In genomic region chrX:129759576-129760061, GRCh38 we compare ENCODE assay signal across 9 cellular contexts. TPM values are rescaled to one million over a fixed set of nuclear protein-coding genes. Genes with fewer than 3 reads are reported as not detected.
DNase-seq lines count a peak whose midpoint lies in the region; ATAC-seq and TF ChIP-seq lines count a peak whose summit lies in the region.
"Had no signal": no experiment of that assay in that cellular context is flagged by ENCODE, and none has a peak within 500 bp of the region (broad histone marks: within the 10 kb centered on the region; RNA-seq: fewer than 3 reads in every experiment).

No MANE protein-coding gene starts in this region.

- no peak overlapping the region for H3K14ac ChIP-seq in neuronal stem cell (ENCODE audit: low read length)

- no peak overlapping the region for H3K4ac ChIP-seq in neuronal stem cell (ENCODE audit: low read length)

- peaks cover 0 to 55% (median 4%) of the 10 kb centered on the region in 45 donors for H3K27me3 ChIP-seq in dorsolateral prefrontal cortex
- H3K27me3 ChIP-seq in neuronal stem cell (ENCODE audit: control insufficient read depth in 3 of 3, insufficient read depth in 3 of 3, low read depth in 1 of 3, low read length in 3 of 3): peaks cover 0 to 3% (median 0%) of the 10 kb centered on the region in 3 experiments

- no peak overlapping the region for H2AK5ac ChIP-seq in neuronal stem cell (ENCODE audit: low read depth, low read length)

- no peak overlapping the region for H3K9ac ChIP-seq in neuronal stem cell (ENCODE audit: low read depth, low read length, poor library complexity)

- peaks cover 2 to 3% of the 10 kb centered on the region in 2 donors for H3K4me1 ChIP-seq in neuronal stem cell (ENCODE audit: control insufficient read depth in 2 of 2, insufficient read depth in 1 of 2, low read depth in 1 of 2, low read length in 2 of 2)

- intact Hi-C loops in dorsolateral prefrontal cortex (cut with DNase I): loop anchor here in 1 of 2 donors (5.0 to 10.0 kb wide), 3 partner anchors 63 to 125 kb away; partner anchors contain the start of gene ZDHHC9

- H3K79me1 ChIP-seq in neuronal stem cell (ENCODE audit: low read depth, low read length): no peaks in the 10 kb centered on the region

- H2BK120ac ChIP-seq in neuronal stem cell (ENCODE audit: low read depth, low read length): no peak overlapping the region

- H4K8ac ChIP-seq in neuronal stem cell (ENCODE audit: low read depth, low read length): no peak overlapping the region

- H2BK12ac ChIP-seq in neuronal stem cell (ENCODE audit: low read length): no peak overlapping the region

- H2BK5ac ChIP-seq in neuronal stem cell (ENCODE audit: low read length): no peak overlapping the region

- ATAC-seq in HG02678 (IDR thresholded peaks at IDR 0.05; ENCODE audit: unreplicated experiment): peak; percentile 57
- ATAC-seq in activated CD4-positive, CD25-positive, alpha-beta regulatory T cell treated with anti-CD3 and anti-CD28 coated beads, Interleukin-2, amount 50 U/mL, for 24 hours: peak; percentile 84 to 86

- H3K4me3 ChIP-seq in dorsolateral prefrontal cortex: peak overlapping the region in 1 of 59 donors; percentile 2
- no peak overlapping the region for H3K4me3 ChIP-seq in neuronal stem cell (ENCODE audit: low read length in 2 of 2)
- H3K4me3 ChIP-seq: thoracic aorta had no signal

- WGBS in neuronal stem cell (ENCODE audit: extremely low coverage in 2 of 2, insufficient read length in 2 of 2, insufficient replicate concordance in 1 of 2), 2 donors: no CpG with 5 or more reads among the region's 14 CpGs

- H2AFZ ChIP-seq in neuronal stem cell (ENCODE audit: low read length): peak overlapping the region; percentile 75

- H3K23ac ChIP-seq in neuronal stem cell (ENCODE audit: low read depth, low read length, poor library complexity): no peak overlapping the region

- no peak overlapping the region for H3K4me2 ChIP-seq in neuronal stem cell (ENCODE audit: insufficient read depth, low read length, poor library complexity, severe bottlenecking)

- H4K91ac ChIP-seq in neuronal stem cell (ENCODE audit: low read depth, low read length, poor library complexity): peak overlapping the region; percentile 38

- H3K27ac ChIP-seq in dorsolateral prefrontal cortex: peak overlapping the region in 24 of 59 donors; percentile 1 to 67 (median 26)
- no peak overlapping the region for H3K27ac ChIP-seq in neuronal stem cell (replicated peaks; ENCODE audit: low read length)
- H3K27ac ChIP-seq: thoracic aorta had no signal

- peak in 46 of 56 donors; percentile 17 to 67 (median 42) for TF ChIP-seq CTCF in dorsolateral prefrontal cortex (IDR thresholded peaks at IDR 0.05 in 54 of 56, conservative IDR thresholded peaks at IDR 0.05 in 2 of 56; ENCODE audit: low read depth in 1 of 56, partially characterized antibody in 56 of 56)

- no peaks in the 10 kb centered on the region for H3K36me3 ChIP-seq in neuronal stem cell (replicated peaks in 1 of 2; ENCODE audit: control insufficient read depth in 2 of 2, insufficient read depth in 2 of 2, low read length in 2 of 2)
- H3K36me3 ChIP-seq: thoracic aorta had no signal

- DNase-seq in AG20443 (ENCODE audit: low spot score) (peak; percentile 51), dorsolateral prefrontal cortex (peak in 9 of 10 donors; percentile 27 to 67 (median 60)), neuronal stem cell (ENCODE audit: low spot score) (no peak), DMS53 treated with DMSO at 0.1 percent for 48 hours (lab: John Stamatoyannopoulos, UW; ENCODE audit: unreplicated experiment) (no peak), DMS53 (lab: John Stamatoyannopoulos, UW) (no peak), NCI-H446 treated with DMSO at 0.1 percent for 48 hours (lab: John Stamatoyannopoulos, UW) (no peak)

- no peak overlapping the region for H2BK15ac ChIP-seq in neuronal stem cell (ENCODE audit: low read length)

- H3K9me3 ChIP-seq in neuronal stem cell (replicated peaks in 1 of 2; ENCODE audit: control insufficient read depth in 2 of 2, insufficient read depth in 1 of 2, low read depth in 1 of 2, low read length in 2 of 2): no peaks in the 10 kb centered on the region
- H3K9me3 ChIP-seq: thoracic aorta had no signal

- no peak overlapping the region for H3K18ac ChIP-seq in neuronal stem cell (ENCODE audit: low read length)

RNA-seq across cellular contexts. Expression of gene SASH3, which starts 20.1 kb away (rescaled TPM):
- 10 to 100 TPM in 9 of 120 experiments, 1 to 10 TPM in 109, under 1 TPM in 2; 0.50 to 20.0 (median 4.8) TPM for total RNA-seq in dorsolateral prefrontal cortex
- polyA plus RNA-seq in neuronal stem cell (2013, experiment 1 of 2): not detected
- not detected for polyA plus RNA-seq in neuronal stem cell (2013, experiment 2 of 2)

RNA-seq across cellular contexts. Expression of gene XPNPEP2, which starts 20.8 kb away (rescaled TPM):
- under 1 TPM in 6 of 120 experiments, not detected in 114; 0.07 to 0.29 (median 0.17) TPM for total RNA-seq in dorsolateral prefrontal cortex
- 0.29 TPM for polyA plus RNA-seq in neuronal stem cell (2013, experiment 1 of 2)
- 0.30 TPM for polyA plus RNA-seq in neuronal stem cell (2013, experiment 2 of 2)

Comparison
In these comparisons a context has a peak if more than half of its experiments do, and no peak if none do; other contexts are left out.
1. DNase-seq: peak in AG20443 (single experiment) and dorsolateral prefrontal cortex (9 of 10); none in neuronal stem cell (single experiment), DMS53 treated with DMSO at 0.1 percent for 48 hours (single experiment), DMS53 (single experiment) and NCI-H446 treated with DMSO at 0.1 percent for 48 hours (single experiment).